8 cellular contexts compared by ENCODE assay signal in genomic region chr3:134651347-134652041, GRCh38. TPM values are rescaled to one million over a fixed set of nuclear protein-coding genes. Genes with fewer than 3 reads are reported as not detected.
DNase-seq lines count a peak whose midpoint lies in the region; ATAC-seq and TF ChIP-seq lines count a peak whose summit lies in the region.

No MANE protein-coding gene starts in this region.

- no peak overlapping the region for H3K27ac Mint-ChIP-seq in MCF 10A (ENCODE audit: low read depth, unreplicated experiment)
- no peak overlapping the region for H3K27ac Mint-ChIP-seq in activated CD8-positive, alpha-beta T cell treated with anti-CD3 and anti-CD28 coated beads, Interleukin-2, amount 10 ng/mL, durations not matched to agents 7 days and 5 days

- no TSS peak for BruUV-seq in MCF 10A (replicated peaks; lab: Mats Ljungman, UMichigan)

- intact Hi-C loops in MCF 10A (cut with micrococcal nuclease), result loop anchor here (10.0 kb wide), 1 partner anchor 103 kb away; no protein-coding TSS in a partner anchor

- no peak for ATAC-seq in activated CD8-positive, alpha-beta T cell treated with anti-CD3 and anti-CD28 coated beads, Interleukin-2, amount 10 ng/mL, durations not matched to agents 7 days and 5 days
- ATAC-seq in HG03097 (IDR thresholded peaks at IDR 0.05; ENCODE audit: low FRiP score, unreplicated experiment), result no peak

- H3K27me3 ChIP-seq in H7 (ENCODE audit: control insufficient read depth, insufficient read depth, low read length), result peaks cover 78% of the 10 kb centered on the region

- peaks cover 10% of the 10 kb centered on the region for H3K27me3 Mint-ChIP-seq in MCF 10A (ENCODE audit: insufficient read depth, unreplicated experiment)
- peaks cover 25% of the 10 kb centered on the region for H3K27me3 Mint-ChIP-seq in activated CD8-positive, alpha-beta T cell treated with anti-CD3 and anti-CD28 coated beads, Interleukin-2, amount 10 ng/mL, durations not matched to agents 7 days and 5 days (ENCODE audit: low read depth)

- H3K9me3 Mint-ChIP-seq in MCF 10A (ENCODE audit: unreplicated experiment), result no peaks in the 10 kb centered on the region
- no peaks in the 10 kb centered on the region for H3K9me3 Mint-ChIP-seq in activated CD8-positive, alpha-beta T cell treated with anti-CD3 and anti-CD28 coated beads, Interleukin-2, amount 10 ng/mL, durations not matched to agents 7 days and 5 days (ENCODE audit: insufficient read depth)

- POLR2A ChIA-PET in MCF 10A (lab: Yijun Ruan, JAX), result no interaction called here
- POLR2A ChIA-PET in activated CD8-positive, alpha-beta T cell treated with anti-CD3 and anti-CD28 coated beads, Interleukin-2, amount 10 ng/mL, durations not matched to agents 7 days and 5 days (lab: Charles Lee), result no interaction called here

- DNase-seq in H7 (peak; percentile 61), MCF 10A (ENCODE audit: unreplicated experiment) (no peak), inferior parietal cortex (ENCODE audit: extremely low spot score) (peak; percentile 14), MV-4-11 (lab: John Stamatoyannopoulos, UW) (no peak)
- DNase-seq in stimulated activated CD4-positive, alpha-beta T cell treated with anti-CD3 and anti-CD28 coated beads, Interleukin-2, amount 100 ng/mL, for 48 hours, result no peak
- no peak for DNase-seq in activated CD8-positive, alpha-beta T cell treated with anti-CD3 and anti-CD28 coated beads, Interleukin-2, amount 10 ng/mL, durations not matched to agents 7 days and 5 days

- H3K36me3 ChIP-seq in H7 (replicated peaks; ENCODE audit: control insufficient read depth, insufficient read depth, low read length), result no peaks in the 10 kb centered on the region

- peak overlapping the region in 6 of 21 experiments; percentile 32 to 64 (median 39) for H3K27ac ChIP-seq in skin epidermis

- TF ChIP-seq CTCF in MCF 10A (IDR thresholded peaks at IDR 0.05; ENCODE audit: unreplicated experiment), result no peak

- H3K4me3 Mint-ChIP-seq in MCF 10A (ENCODE audit: unreplicated experiment), result peak overlapping the region; percentile 54
- no peak overlapping the region for H3K4me3 Mint-ChIP-seq in activated CD8-positive, alpha-beta T cell treated with anti-CD3 and anti-CD28 coated beads, Interleukin-2, amount 10 ng/mL, durations not matched to agents 7 days and 5 days

- H3K4me1 Mint-ChIP-seq in MCF 10A (ENCODE audit: insufficient read depth, unreplicated experiment), result no peaks in the 10 kb centered on the region
- H3K4me1 Mint-ChIP-seq in activated CD8-positive, alpha-beta T cell treated with anti-CD3 and anti-CD28 coated beads, Interleukin-2, amount 10 ng/mL, durations not matched to agents 7 days and 5 days (ENCODE audit: low read depth), result no peaks in the 10 kb centered on the region

- CTCF ChIA-PET in MCF 10A (lab: Yijun Ruan, JAX), result no interaction called here
- CTCF ChIA-PET in activated CD8-positive, alpha-beta T cell treated with anti-CD3 and anti-CD28 coated beads, Interleukin-2, amount 10 ng/mL, durations not matched to agents 7 days and 5 days (lab: Charles Lee), result no interaction called here

- peak overlapping the region; percentile 37 for H3K4me3 ChIP-seq in H7 (ENCODE audit: insufficient read depth, low read depth, low read length)
- peak overlapping the region; percentile 12 to 63 (median 38) for H3K4me3 ChIP-seq in skin epidermis

- no peaks in the 10 kb centered on the region for H3K36me3 Mint-ChIP-seq in MCF 10A (ENCODE audit: insufficient read depth, unreplicated experiment)
- H3K36me3 Mint-ChIP-seq in activated CD8-positive, alpha-beta T cell treated with anti-CD3 and anti-CD28 coated beads, Interleukin-2, amount 10 ng/mL, durations not matched to agents 7 days and 5 days (ENCODE audit: low read depth), result no peaks in the 10 kb centered on the region

RNA-seq across cellular contexts. Expression of gene KY, which starts 0.7 kb away (rescaled TPM):
- 0.07 TPM in 1 of 2 replicates, not detected in the other for total RNA-seq in H7 (2014; rRNA removed; shearing (Covaris generic))
- total RNA-seq in MCF 10A (2022), result not detected in 2 replicates
- total RNA-seq in activated CD8-positive, alpha-beta T cell treated with anti-CD3 and anti-CD28 coated beads, Interleukin-2, amount 10 ng/mL, durations not matched to agents 7 days and 5 days, result not detected

Comparison
In these comparisons a context has a peak if more than half of its experiments do, and no peak if none do; other contexts are left out.
1. DNase-seq: peak in H7 (single experiment) and inferior parietal cortex (single experiment); none in MCF 10A (single experiment), stimulated activated CD4-positive, alpha-beta T cell treated with anti-CD3 and anti-CD28 coated beads, Interleukin-2, amount 100 ng/mL, for 48 hours (0 of 2), activated CD8-positive, alpha-beta T cell treated with anti-CD3 and anti-CD28 coated beads, Interleukin-2, amount 10 ng/mL, durations not matched to agents 7 days and 5 days (single experiment) and MV-4-11 (single experiment).